ENCODE assay signal across 12 cellular contexts in the genomic region with DNA sequence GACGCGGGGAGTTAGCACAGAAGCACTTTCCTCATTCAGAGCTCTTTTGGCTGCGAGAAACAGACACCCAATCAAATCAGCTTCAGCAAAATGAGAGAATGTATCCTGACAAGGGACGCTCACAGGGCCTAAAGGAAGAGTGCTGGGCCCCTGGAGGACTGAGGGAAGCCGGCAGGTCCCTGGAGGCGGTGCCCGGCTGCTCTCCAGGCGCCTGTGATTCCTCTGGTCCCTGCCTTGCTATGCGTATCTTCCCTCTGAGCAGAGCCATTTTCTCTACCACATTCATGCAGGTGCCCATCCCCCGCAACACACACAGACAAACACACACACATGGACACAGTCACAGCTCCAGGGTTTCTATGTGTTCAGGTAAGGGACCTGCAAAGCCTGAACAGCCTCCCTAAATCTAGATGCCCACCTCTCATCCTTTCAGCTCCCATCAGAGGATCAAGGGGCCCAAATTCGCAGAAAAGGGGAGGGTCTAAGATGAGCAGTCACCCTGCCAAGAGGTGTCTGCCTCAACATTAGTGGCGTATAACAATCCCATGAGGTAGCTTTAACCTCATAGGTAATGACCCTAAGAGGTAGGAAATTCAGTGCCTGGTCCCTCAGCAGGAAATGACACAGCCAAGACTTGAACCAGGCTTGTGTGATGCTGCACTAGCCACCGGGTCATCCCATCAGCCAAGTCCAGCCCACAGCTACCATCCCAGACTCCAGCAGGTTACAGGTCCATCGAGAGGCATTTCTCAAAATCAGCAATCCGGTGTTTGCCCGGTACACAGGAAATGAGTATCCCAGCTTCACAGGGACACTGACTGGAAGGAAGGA.
A peak's percentile ranks its signal among the peaks of the same experiment; 100 is the strongest.
DNase-seq lines count a peak whose midpoint lies in the region; ATAC-seq and TF ChIP-seq lines count a peak whose summit lies in the region.
"Had no signal": no experiment of that assay in that cellular context is flagged by ENCODE, and none has a peak within 500 bp of the region (broad histone marks: within the 10 kb centered on the region; RNA-seq: fewer than 3 reads in every experiment).

No MANE protein-coding gene starts in this region.

- no peak for DNase-seq in NCI-H2171 (lab: John Stamatoyannopoulos, UW)
- DNase-seq in T1000 (lab: John Stamatoyannopoulos, UW), result no peak
- DNase-seq in NCI-H187 treated with DMSO at 0.1 percent for 48 hours (lab: John Stamatoyannopoulos, UW), result no peak
- no peak for DNase-seq in Kasumi-1 (lab: John Stamatoyannopoulos, UW)
- DNase-seq: activated CD4-positive, alpha-beta memory T cell treated with anti-CD3 and anti-CD28 coated beads, Interleukin-2, amount 10 ng/mL, durations not matched to agents 7 days and 5 days; head of caudate nucleus; NCI-H2081 treated with DMSO at 0.1 percent for 48 hours; SJCRH30 had no signal

- peak; percentile 19 for ATAC-seq in GM19452 (IDR thresholded peaks at IDR 0.05; ENCODE audit: unreplicated experiment)
- peak; percentile 20 for ATAC-seq in HG03045 (IDR thresholded peaks at IDR 0.05; ENCODE audit: unreplicated experiment)

- TF ChIP-seq CTCF in VCaP (conservative IDR thresholded peaks at IDR 0.05), result no peak

- H3K27ac ChIP-seq in VCaP, result peak overlapping the region; percentile 11; the same call in 1 of the 2 replicates
- H3K27ac ChIP-seq: dorsolateral prefrontal cortex, SJCRH30 had no signal
